Comparison of ENCODE assay signal across 1 cellular context in genomic region chr3:69013256-69014021, GRCh38.
A peak's percentile ranks its signal among the peaks of the same experiment; 100 is the strongest.
TF ChIP-seq lines count a peak whose summit lies in the region.

TSS of gene EOGT (minus strand) at chr3:69013684. CDS start at chr3:69009846, 3,838 bp downstream.

TF ChIP-seq in WTC11, 78 proteins besides CTCF, POLR2A, EP300 and RAD21 (continued from another document):
- TF ChIP-seq AFF4 (CRISPR knock-in tag; IDR thresholded peaks at IDR 0.05; ENCODE audit: borderline replicate concordance) (no peak), ZNF512 (CRISPR knock-in tag; IDR thresholded peaks at IDR 0.05; ENCODE audit: borderline replicate concordance) (no peak), NR2C2 (CRISPR knock-in tag; IDR thresholded peaks at IDR 0.05) (no peak), ZBTB21 (CRISPR knock-in tag; IDR thresholded peaks at IDR 0.05; ENCODE audit: borderline replicate concordance) (peak; percentile 88; the same call in 1 of the 2 replicates), E2F5 (CRISPR knock-in tag; IDR thresholded peaks at IDR 0.05) (peak; percentile 80), NFATC4 (CRISPR knock-in tag; IDR thresholded peaks at IDR 0.05) (no peak), FOXK1 (CRISPR knock-in tag; IDR thresholded peaks at IDR 0.05) (peak; percentile 85), TEAD4 (CRISPR knock-in tag; IDR thresholded peaks at IDR 0.05) (no peak), E2F4 (CRISPR knock-in tag; IDR thresholded peaks at IDR 0.05; ENCODE audit: borderline replicate concordance, low read depth) (0 out of 2 replicates have a peak, but pooled peaks have one; percentile 45), PRRX2 (CRISPR knock-in tag; IDR thresholded peaks at IDR 0.05) (no peak), ATF2 (CRISPR knock-in tag; IDR thresholded peaks at IDR 0.05; ENCODE audit: borderline replicate concordance, low read depth) (peak; percentile 46; the same call in 1 of the 2 replicates), CREM (CRISPR knock-in tag; IDR thresholded peaks at IDR 0.05) (peak; percentile 64; the same call in 1 of the 2 replicates), MAX (CRISPR knock-in tag; IDR thresholded peaks at IDR 0.05) (peak; percentile 99), ZNF416 (CRISPR knock-in tag; IDR thresholded peaks at IDR 0.05) (no peak), ESRRA (CRISPR knock-in tag; IDR thresholded peaks at IDR 0.05; ENCODE audit: borderline replicate concordance) (peak; percentile 75; the same call in 1 of the 2 replicates), SOX15 (CRISPR knock-in tag; IDR thresholded peaks at IDR 0.05) (no peak), CDX4 (CRISPR knock-in tag; IDR thresholded peaks at IDR 0.05; ENCODE audit: borderline replicate concordance) (no peak), ZNF317 (CRISPR knock-in tag; IDR thresholded peaks at IDR 0.05; ENCODE audit: borderline replicate concordance, low read depth) (0 out of 2 replicates have a peak, but pooled peaks have one; percentile 50), NFYB (CRISPR knock-in tag; conservative IDR thresholded peaks at IDR 0.05; ENCODE audit: low read depth) (no peak; the same call in 1 of the 2 replicates), USF2 (CRISPR knock-in tag; IDR thresholded peaks at IDR 0.05) (peak; percentile 82), ZBTB43 (CRISPR knock-in tag; IDR thresholded peaks at IDR 0.05) (peak; percentile 85; the same call in 1 of the 2 replicates)
TF ChIP-seq in WTC11: peak in this region for 36.
